In genomic region chr10:102450124-102450373, GRCh38 we compare ENCODE assay signal across 8 cellular contexts. TPM values are rescaled to one million over a fixed set of nuclear protein-coding genes. Genes with fewer than 3 reads are reported as not detected.
A peak's percentile ranks its signal among the peaks of the same experiment; 100 is the strongest.
DNase-seq lines count a peak whose midpoint lies in the region; ATAC-seq and TF ChIP-seq lines count a peak whose summit lies in the region.

No MANE protein-coding gene starts in this region.

- intact Hi-C loops in activated T-helper 2 cell treated with anti-CD3 and anti-CD28 coated beads, Interferon-gamma antibody, Interleukin-2, Interleukin-4, amounts not matched to agents 10 μg/mL and 5 μg/mL and 100 μg/mL, durations not matched to agents 14 hours and 24 hours and 36 hours (cut with micrococcal nuclease), result loop anchor here (1.0 kb wide), 3 partner anchors 18 to 51 kb away; partner anchors contain the start of gene CUEDC2

- H3K4me3 Mint-ChIP-seq in stimulated activated naive CD8-positive, alpha-beta T cell treated with anti-CD3 and anti-CD28 coated beads, Interleukin-15, Interleukin-2, amounts not matched to agents 100 ng/mL and 50 ng/mL, for 24 hours, result peak overlapping the region; percentile 91
- peak overlapping the region; percentile 94 for H3K4me3 Mint-ChIP-seq in activated T-helper 2 cell treated with anti-CD3 and anti-CD28 coated beads, Interferon-gamma antibody, Interleukin-2, Interleukin-4, amounts not matched to agents 10 μg/mL and 5 μg/mL and 100 μg/mL, durations not matched to agents 14 hours and 24 hours and 36 hours (ENCODE audit: low read depth)

- TF ChIP-seq CTCF in tibial nerve (IDR thresholded peaks at IDR 0.05), result no peak

- no peaks in the 10 kb centered on the region for H3K36me3 ChIP-seq in tibial nerve

- peaks cover 43% of the 10 kb centered on the region for H3K4me1 Mint-ChIP-seq in stimulated activated naive CD8-positive, alpha-beta T cell treated with anti-CD3 and anti-CD28 coated beads, Interleukin-15, Interleukin-2, amounts not matched to agents 100 ng/mL and 50 ng/mL, for 24 hours (ENCODE audit: low read depth)
- peaks cover 23% of the 10 kb centered on the region for H3K4me1 Mint-ChIP-seq in activated T-helper 2 cell treated with anti-CD3 and anti-CD28 coated beads, Interferon-gamma antibody, Interleukin-2, Interleukin-4, amounts not matched to agents 10 μg/mL and 5 μg/mL and 100 μg/mL, durations not matched to agents 14 hours and 24 hours and 36 hours (ENCODE audit: low read depth)

- no peaks in the 10 kb centered on the region for H3K27me3 Mint-ChIP-seq in stimulated activated naive CD8-positive, alpha-beta T cell treated with anti-CD3 and anti-CD28 coated beads, Interleukin-15, Interleukin-2, amounts not matched to agents 100 ng/mL and 50 ng/mL, for 24 hours
- no peaks in the 10 kb centered on the region for H3K27me3 Mint-ChIP-seq in activated T-helper 2 cell treated with anti-CD3 and anti-CD28 coated beads, Interferon-gamma antibody, Interleukin-2, Interleukin-4, amounts not matched to agents 10 μg/mL and 5 μg/mL and 100 μg/mL, durations not matched to agents 14 hours and 24 hours and 36 hours (ENCODE audit: low read depth)

- H3K27me3 ChIP-seq in layer of hippocampus (ENCODE audit: control insufficient read depth, insufficient read depth, low read length) (no peaks in the 10 kb centered on the region), tibial nerve (no peaks in the 10 kb centered on the region)

- 0 to 1% methylated on average over 11 of the region's 11 CpGs for WGBS in tibial nerve, 2 donors

- TF ChIP-seq EP300 in tibial nerve (IDR thresholded peaks at IDR 0.05), result no peak

- no peaks in the 10 kb centered on the region for H3K9me3 ChIP-seq in tibial nerve

- no peaks in the 10 kb centered on the region for H3K9me3 Mint-ChIP-seq in stimulated activated naive CD8-positive, alpha-beta T cell treated with anti-CD3 and anti-CD28 coated beads, Interleukin-15, Interleukin-2, amounts not matched to agents 100 ng/mL and 50 ng/mL, for 24 hours
- no peaks in the 10 kb centered on the region for H3K9me3 Mint-ChIP-seq in activated T-helper 2 cell treated with anti-CD3 and anti-CD28 coated beads, Interferon-gamma antibody, Interleukin-2, Interleukin-4, amounts not matched to agents 10 μg/mL and 5 μg/mL and 100 μg/mL, durations not matched to agents 14 hours and 24 hours and 36 hours

- H3K27ac ChIP-seq in layer of hippocampus (ENCODE audit: low read depth, low read length) (peak overlapping the region; percentile 62), tibial nerve (peak overlapping the region; percentile 55 to 88 (median 84))

- H3K4me3 ChIP-seq in tibial nerve, result peak overlapping the region; percentile 64 to 85 (median 78)

- peaks cover 18% of the 10 kb centered on the region for H3K36me3 Mint-ChIP-seq in stimulated activated naive CD8-positive, alpha-beta T cell treated with anti-CD3 and anti-CD28 coated beads, Interleukin-15, Interleukin-2, amounts not matched to agents 100 ng/mL and 50 ng/mL, for 24 hours (ENCODE audit: low read depth)
- peaks cover 21% of the 10 kb centered on the region for H3K36me3 Mint-ChIP-seq in activated T-helper 2 cell treated with anti-CD3 and anti-CD28 coated beads, Interferon-gamma antibody, Interleukin-2, Interleukin-4, amounts not matched to agents 10 μg/mL and 5 μg/mL and 100 μg/mL, durations not matched to agents 14 hours and 24 hours and 36 hours (ENCODE audit: low read depth)

- ATAC-seq in stimulated activated naive CD8-positive, alpha-beta T cell treated with anti-CD3 and anti-CD28 coated beads, Interleukin-15, Interleukin-2, amounts not matched to agents 100 U/mL and 50 U/mL, for 24 hours, result no peak
- no peak for ATAC-seq in GM21447 (IDR thresholded peaks at IDR 0.05; ENCODE audit: unreplicated experiment)

- no peak for TF ChIP-seq POLR2A in tibial nerve (IDR thresholded peaks at IDR 0.05)

- H3K4me1 ChIP-seq in tibial nerve, result peaks cover 0 to 23% (median 7%) of the 10 kb centered on the region in 4 donors

- no peak for DNase-seq in stimulated activated naive CD8-positive, alpha-beta T cell treated with anti-CD3 and anti-CD28 coated beads, Interleukin-15, Interleukin-2, amounts not matched to agents 100 U/mL and 50 U/mL, for 24 hours
- no peak for DNase-seq in activated T-helper 2 cell treated with anti-CD3 and anti-CD28 coated beads, Interferon-gamma antibody, Interleukin-2, Interleukin-4, amounts not matched to agents 10 μg/mL and 5 μg/mL and 100 μg/mL, durations not matched to agents 14 hours and 24 hours and 36 hours (ENCODE audit: low spot score)
- DNase-seq in tibial nerve (ENCODE audit: low spot score in 2 of 2) (no peak), middle frontal gyrus (ENCODE audit: extremely low spot score, low spot score) (no peak), SHP77 (lab: John Stamatoyannopoulos, UW) (no peak)

- H3K27ac Mint-ChIP-seq in stimulated activated naive CD8-positive, alpha-beta T cell treated with anti-CD3 and anti-CD28 coated beads, Interleukin-15, Interleukin-2, amounts not matched to agents 100 ng/mL and 50 ng/mL, for 24 hours, result peak overlapping the region; percentile 96
- H3K27ac Mint-ChIP-seq in activated T-helper 2 cell treated with anti-CD3 and anti-CD28 coated beads, Interferon-gamma antibody, Interleukin-2, Interleukin-4, amounts not matched to agents 10 μg/mL and 5 μg/mL and 100 μg/mL, durations not matched to agents 14 hours and 24 hours and 36 hours, result peak overlapping the region; percentile 87

RNA-seq across cellular contexts. Expression of gene C10orf95, which starts 1.3 kb away (rescaled TPM):
- total RNA-seq in activated T-helper 2 cell treated with anti-CD3 and anti-CD28 coated beads, Interferon-gamma antibody, Interleukin-2, Interleukin-4, amounts not matched to agents 10 μg/mL and 5 μg/mL and 100 μg/mL, durations not matched to agents 14 hours and 24 hours and 36 hours, result 0.32 TPM in 1 of 2 replicates, not detected in the other
- total RNA-seq in tibial nerve, result 1 to 10 TPM in 1 of 4 donors, not detected in 3; 1.4 TPM

RNA-seq across cellular contexts. Expression of gene CUEDC2, which starts 17.7 kb away (rescaled TPM):
- total RNA-seq in activated T-helper 2 cell treated with anti-CD3 and anti-CD28 coated beads, Interferon-gamma antibody, Interleukin-2, Interleukin-4, amounts not matched to agents 10 μg/mL and 5 μg/mL and 100 μg/mL, durations not matched to agents 14 hours and 24 hours and 36 hours, result 60.7 and 67.5 TPM in 2 replicates
- total RNA-seq in tibial nerve, result 100 to 1,000 TPM in 3 of 4 donors, 10 to 100 TPM in 1; 86.4 to 195 (median 131) TPM

RNA-seq across cellular contexts. Expression of gene FBXL15, which starts 29.4 kb away (rescaled TPM):
- total RNA-seq in activated T-helper 2 cell treated with anti-CD3 and anti-CD28 coated beads, Interferon-gamma antibody, Interleukin-2, Interleukin-4, amounts not matched to agents 10 μg/mL and 5 μg/mL and 100 μg/mL, durations not matched to agents 14 hours and 24 hours and 36 hours, result 14.8 and 15.1 TPM in 2 replicates
- total RNA-seq in tibial nerve, result 10 to 100 TPM; 25.8 to 51.1 (median 46.2) TPM

RNA-seq across cellular contexts. Expression of gene PSD, which starts 31.5 kb away (rescaled TPM):
- total RNA-seq in activated T-helper 2 cell treated with anti-CD3 and anti-CD28 coated beads, Interferon-gamma antibody, Interleukin-2, Interleukin-4, amounts not matched to agents 10 μg/mL and 5 μg/mL and 100 μg/mL, durations not matched to agents 14 hours and 24 hours and 36 hours, result 10.6 and 13.4 TPM in 2 replicates
- 1 to 10 TPM in 1 of 4 donors, under 1 TPM in 3; 0.30 to 1.1 (median 0.70) TPM for total RNA-seq in tibial nerve

RNA-seq across cellular contexts. Expression of gene ACTR1A, which starts 52.5 kb away (rescaled TPM):
- total RNA-seq in activated T-helper 2 cell treated with anti-CD3 and anti-CD28 coated beads, Interferon-gamma antibody, Interleukin-2, Interleukin-4, amounts not matched to agents 10 μg/mL and 5 μg/mL and 100 μg/mL, durations not matched to agents 14 hours and 24 hours and 36 hours, result 66.9 and 69.7 TPM in 2 replicates
- total RNA-seq in tibial nerve, result 100 to 1,000 TPM in 2 of 4 donors, 10 to 100 TPM in 2; 85.5 to 114 (median 105) TPM
